ENCODE assay signal across 38 cellular contexts in the genomic region with DNA sequence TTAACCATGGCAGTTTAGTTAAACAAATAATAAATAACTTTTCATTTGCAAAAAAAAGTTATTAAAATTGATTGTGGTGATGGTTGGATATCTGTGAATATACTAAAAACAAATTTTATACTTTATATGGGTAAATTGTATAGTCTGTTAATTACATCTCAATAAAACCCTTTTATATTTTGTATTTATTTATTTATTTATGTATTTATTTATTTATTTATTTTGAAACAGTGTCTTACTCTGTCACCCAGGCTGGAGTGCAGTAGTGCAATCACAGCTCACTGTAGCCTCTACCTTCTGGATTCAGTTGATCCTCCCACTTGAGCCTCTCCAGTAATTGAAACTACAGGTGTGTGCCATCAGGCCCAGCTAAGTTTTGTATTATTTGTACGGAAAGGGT. TPM values are rescaled to one million over a fixed set of nuclear protein-coding genes. Genes with fewer than 3 reads are reported as not detected.
"Had no signal": no experiment of that assay in that cellular context is flagged by ENCODE, and none has a peak within 500 bp of the region (broad histone marks: within the 10 kb centered on the region; RNA-seq: fewer than 3 reads in every experiment).

No MANE protein-coding gene starts in this region.

- H3K4me3 ChIP-seq: adrenal gland, body of pancreas, breast epithelium had no signal

- ATAC-seq: activated CD4-positive, alpha-beta T cell treated with anti-CD3 and anti-CD28 coated beads for 36 hours; activated CD4-positive, CD25-positive, alpha-beta regulatory T cell treated with anti-CD3 and anti-CD28 coated beads, Interleukin-2, amount 50 U/mL, for 24 hours; activated CD8-positive, alpha-beta memory T cell treated with anti-CD3 and anti-CD28 coated beads, Interleukin-2, amount 10 ng/mL, durations not matched to agents 7 days and 5 days; activated CD8-positive, alpha-beta T cell treated with anti-CD3 and anti-CD28 coated beads, Interleukin-2, amount 10 ng/mL, durations not matched to agents 7 days and 5 days; activated naive CD4-positive, alpha-beta T cell treated with anti-CD3 and anti-CD28 coated beads, Interleukin-2, amount 50 U/mL, for 72 hours; body of pancreas; WTC11 had no signal

- H3K9me3 Mint-ChIP-seq: activated CD4-positive, alpha-beta memory T cell treated with anti-CD3 and anti-CD28 coated beads, Interleukin-2, amount 10 ng/mL, durations not matched to agents 7 days and 5 days; activated CD4-positive, alpha-beta T cell treated with anti-CD3 and anti-CD28 coated beads, Interleukin-2, amount 10 ng/mL, durations not matched to agents 7 days and 5 days; activated naive CD4-positive, alpha-beta T cell treated with anti-CD3 and anti-CD28 coated beads for 36 hours; activated naive CD4-positive, alpha-beta T cell treated with anti-CD3 and anti-CD28 coated beads, Interleukin-2, amount 50 U/mL, for 72 hours; activated naive CD8-positive, alpha-beta T cell treated with anti-CD3 and anti-CD28 coated beads for 36 hours; activated T-cell treated with anti-CD3 and anti-CD28 coated beads, Interleukin-2, amount 50 U/mL, for 24 hours; T-helper 1 cell treated with Interleukin-12 subunit alpha and Interleukin-12 subunit beta and Interleukin-4 antibody, amounts not matched to agents 30 μg/mL and 1 μg/mL, for 36 hours; T-helper 2 cell treated with Interferon-gamma antibody and Interleukin-4, amounts not matched to agents 5 μg/mL and 100 μg/mL, for 36 hours had no signal

- H3K27ac ChIP-seq: adrenal gland, body of pancreas, brain microvascular endothelial cell, breast epithelium, WERI-Rb-1 had no signal

- DNase-seq: activated CD4-positive, alpha-beta memory T cell treated with anti-CD3 and anti-CD28 coated beads, Interleukin-2, amount 10 ng/mL, durations not matched to agents 7 days and 5 days; activated CD4-positive, alpha-beta T cell treated with anti-CD3 and anti-CD28 coated beads for 1 hour; activated CD4-positive, alpha-beta T cell treated with anti-CD3 and anti-CD28 coated beads for 36 hours; activated CD4-positive, alpha-beta T cell treated with anti-CD3 and anti-CD28 coated beads for 48 hours; activated CD4-positive, alpha-beta T cell treated with anti-CD3 and anti-CD28 coated beads, Interleukin-2, amount 10 ng/mL, durations not matched to agents 7 days and 5 days; activated CD4-positive, alpha-beta T cell treated with anti-CD3 and anti-CD28 coated beads, Interleukin-2, amount 50 U/mL, for 48 hours; activated CD4-positive, CD25-positive, alpha-beta regulatory T cell; activated CD8-positive, alpha-beta memory T cell treated with anti-CD3 and anti-CD28 coated beads for 24 hours; activated CD8-positive, alpha-beta memory T cell treated with anti-CD3 and anti-CD28 coated beads, Interleukin-2, amount 10 ng/mL, durations not matched to agents 7 days and 5 days; activated CD8-positive, alpha-beta memory T cell treated with anti-CD3 and anti-CD28 coated beads, Interleukin-2, amount 50 U/mL, for 48 hours; activated CD8-positive, alpha-beta T cell treated with anti-CD3 and anti-CD28 coated beads, Interleukin-2, amount 10 ng/mL, durations not matched to agents 7 days and 5 days; activated effector memory CD4-positive, alpha-beta T cell treated with anti-CD3 and anti-CD28 coated beads, Interleukin-2, amount 50 U/mL, for 16 hours; activated gamma-delta T cell treated with Interleukin-2 at 50 U/mL for 16 hours; activated naive CD4-positive, alpha-beta T cell; activated naive CD4-positive, alpha-beta T cell treated with anti-CD3 and anti-CD28 coated beads for 36 hours; activated naive CD4-positive, alpha-beta T cell treated with anti-CD3 and anti-CD28 coated beads, Interleukin-2, amount 50 U/mL, for 16 hours; activated naive CD8-positive, alpha-beta T cell treated with anti-CD3 and anti-CD28 coated beads for 36 hours; activated T-cell treated with anti-CD3 and anti-CD28 coated beads, Interleukin-2, amount 50 U/mL, for 24 hours; activated T-cell treated with anti-CD3 and anti-CD28 coated beads, Interleukin-2, amount 50 U/mL, for 48 hours; adrenal gland; amniotic stem cell; aorta; body of pancreas; brain microvascular endothelial cell; central memory CD4-positive, alpha-beta T cell; T-helper 1 cell; T-helper 2 cell; T-helper 9 cell; WERI-Rb-1 had no signal

- H3K36me3 Mint-ChIP-seq: activated CD8-positive, alpha-beta memory T cell treated with anti-CD3 and anti-CD28 coated beads, Interleukin-2, amount 10 ng/mL, durations not matched to agents 7 days and 5 days; activated naive CD4-positive, alpha-beta T cell treated with anti-CD3 and anti-CD28 coated beads, Interleukin-2, amount 50 U/mL, for 72 hours; activated naive CD8-positive, alpha-beta T cell treated with anti-CD3 and anti-CD28 coated beads for 36 hours; WTC11 had no signal

- FAIRE-seq: astrocyte, TTC549 had no signal

- H3K27me3 ChIP-seq: adrenal gland, body of pancreas, breast epithelium had no signal

- H3K4me3 Mint-ChIP-seq: activated CD4-positive, alpha-beta memory T cell treated with anti-CD3 and anti-CD28 coated beads, Interleukin-2, amount 10 ng/mL, durations not matched to agents 7 days and 5 days; activated CD4-positive, alpha-beta T cell treated with anti-CD3 and anti-CD28 coated beads for 36 hours; activated CD4-positive, alpha-beta T cell treated with anti-CD3 and anti-CD28 coated beads, Interleukin-2, amount 10 ng/mL, durations not matched to agents 7 days and 5 days; activated CD8-positive, alpha-beta memory T cell treated with anti-CD3 and anti-CD28 coated beads, Interleukin-2, amount 10 ng/mL, durations not matched to agents 7 days and 5 days; activated CD8-positive, alpha-beta T cell treated with anti-CD3 and anti-CD28 coated beads, Interleukin-2, amount 10 ng/mL, durations not matched to agents 7 days and 5 days; activated naive CD4-positive, alpha-beta T cell treated with anti-CD3 and anti-CD28 coated beads for 36 hours; activated naive CD8-positive, alpha-beta T cell treated with anti-CD3 and anti-CD28 coated beads for 36 hours; activated T-cell treated with anti-CD3 and anti-CD28 coated beads, Interleukin-2, amount 50 U/mL, for 24 hours; T-helper 1 cell treated with Interleukin-12 subunit alpha and Interleukin-12 subunit beta and Interleukin-4 antibody, amounts not matched to agents 30 μg/mL and 1 μg/mL, for 36 hours; T-helper 2 cell treated with Interferon-gamma antibody and Interleukin-4, amounts not matched to agents 5 μg/mL and 100 μg/mL, for 36 hours; WTC11 had no signal

- H3K4me1 ChIP-seq: adrenal gland, body of pancreas, breast epithelium had no signal

- H3K4me1 Mint-ChIP-seq: activated CD4-positive, alpha-beta memory T cell treated with anti-CD3 and anti-CD28 coated beads, Interleukin-2, amount 10 ng/mL, durations not matched to agents 7 days and 5 days; activated CD4-positive, alpha-beta T cell treated with anti-CD3 and anti-CD28 coated beads for 36 hours; activated CD4-positive, alpha-beta T cell treated with anti-CD3 and anti-CD28 coated beads, Interleukin-2, amount 10 ng/mL, durations not matched to agents 7 days and 5 days; activated CD8-positive, alpha-beta memory T cell treated with anti-CD3 and anti-CD28 coated beads, Interleukin-2, amount 10 ng/mL, durations not matched to agents 7 days and 5 days; activated naive CD8-positive, alpha-beta T cell treated with anti-CD3 and anti-CD28 coated beads for 36 hours; WTC11 had no signal

- H3K9me3 ChIP-seq: adrenal gland, body of pancreas had no signal

- H3K27ac Mint-ChIP-seq: activated CD4-positive, alpha-beta memory T cell treated with anti-CD3 and anti-CD28 coated beads, Interleukin-2, amount 10 ng/mL, durations not matched to agents 7 days and 5 days; activated CD4-positive, alpha-beta T cell treated with anti-CD3 and anti-CD28 coated beads for 36 hours; activated CD4-positive, alpha-beta T cell treated with anti-CD3 and anti-CD28 coated beads, Interleukin-2, amount 10 ng/mL, durations not matched to agents 7 days and 5 days; activated CD8-positive, alpha-beta memory T cell treated with anti-CD3 and anti-CD28 coated beads, Interleukin-2, amount 10 ng/mL, durations not matched to agents 7 days and 5 days; activated CD8-positive, alpha-beta T cell treated with anti-CD3 and anti-CD28 coated beads, Interleukin-2, amount 10 ng/mL, durations not matched to agents 7 days and 5 days; activated naive CD4-positive, alpha-beta T cell treated with anti-CD3 and anti-CD28 coated beads for 36 hours; activated naive CD4-positive, alpha-beta T cell treated with anti-CD3 and anti-CD28 coated beads, Interleukin-2, amount 50 U/mL, for 72 hours; activated naive CD8-positive, alpha-beta T cell treated with anti-CD3 and anti-CD28 coated beads for 36 hours; activated T-cell treated with anti-CD3 and anti-CD28 coated beads, Interleukin-2, amount 50 U/mL, for 24 hours; T-helper 1 cell treated with Interleukin-12 subunit alpha and Interleukin-12 subunit beta and Interleukin-4 antibody, amounts not matched to agents 30 μg/mL and 1 μg/mL, for 36 hours; T-helper 2 cell treated with Interferon-gamma antibody and Interleukin-4, amounts not matched to agents 5 μg/mL and 100 μg/mL, for 36 hours; WTC11 had no signal

- H3K36me3 ChIP-seq: adrenal gland, brain microvascular endothelial cell, breast epithelium, WERI-Rb-1 had no signal

RNA-seq across cellular contexts. Expression of gene OTP, which starts 52.4 kb away (rescaled TPM):
- total RNA-seq: activated CD4-positive, alpha-beta memory T cell treated with anti-CD3 and anti-CD28 coated beads, Interleukin-2, amount 10 ng/mL, durations not matched to agents 7 days and 5 days; activated CD4-positive, alpha-beta T cell treated with anti-CD3 and anti-CD28 coated beads for 36 hours; activated CD4-positive, alpha-beta T cell treated with anti-CD3 and anti-CD28 coated beads, Interleukin-2, amount 10 ng/mL, durations not matched to agents 7 days and 5 days; activated CD8-positive, alpha-beta T cell treated with anti-CD3 and anti-CD28 coated beads, Interleukin-2, amount 10 ng/mL, durations not matched to agents 7 days and 5 days; activated naive CD4-positive, alpha-beta T cell treated with anti-CD3 and anti-CD28 coated beads for 36 hours; activated naive CD4-positive, alpha-beta T cell treated with anti-CD3 and anti-CD28 coated beads, Interleukin-2, amount 50 U/mL, for 72 hours; activated naive CD8-positive, alpha-beta T cell treated with anti-CD3 and anti-CD28 coated beads for 36 hours; aorta; body of pancreas; cardiac septum; WTC11 had no signal
- polyA plus RNA-seq: adrenal gland, aorta had no signal
